Comparison of ENCODE assay signal across 22 cellular contexts in the genomic region with DNA sequence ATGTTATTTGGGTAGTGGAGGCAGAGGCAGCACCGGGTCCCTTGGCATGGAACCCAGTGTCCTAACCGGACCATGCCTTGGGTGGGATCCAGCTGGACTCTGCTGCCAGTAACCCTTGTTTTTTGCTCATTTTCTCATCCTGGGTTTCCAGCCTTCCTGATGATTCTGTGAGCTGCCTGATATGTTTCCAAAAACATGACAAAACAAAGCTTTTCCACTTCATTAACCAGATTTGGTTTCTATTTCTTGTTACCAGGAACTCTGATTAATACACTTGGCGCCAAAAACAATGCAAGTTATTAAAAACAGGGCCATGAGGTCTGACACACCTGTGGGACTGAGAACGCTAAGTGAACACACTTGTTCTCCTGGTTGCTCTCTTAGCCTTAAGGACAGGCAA. TPM values are rescaled to one million over a fixed set of nuclear protein-coding genes. Genes with fewer than 3 reads are reported as not detected.
DNase-seq lines count a peak whose midpoint lies in the region; ATAC-seq and TF ChIP-seq lines count a peak whose summit lies in the region.
"Had no signal": no experiment of that assay in that cellular context is flagged by ENCODE, and none has a peak within 500 bp of the region (broad histone marks: within the 10 kb centered on the region; RNA-seq: fewer than 3 reads in every experiment).

No MANE protein-coding gene starts in this region.

- H3K27me3 Mint-ChIP-seq in GM23338 (ENCODE audit: insufficient read depth, low read depth, poor library complexity), result peaks cover 2% of the 10 kb centered on the region

- in situ Hi-C loops in astrocyte of the cerebellum (cut with HindIII; ENCODE audit: low sequenced_read_pairs), result no loop called here

- no peak overlapping the region for H3K4me2 ChIP-seq in GM23338
- H3K4me2 ChIP-seq in neuronal stem cell (ENCODE audit: insufficient read depth, low read length, poor library complexity, severe bottlenecking), result no peak overlapping the region

- peaks cover 10% of the 10 kb centered on the region for H3K36me3 Mint-ChIP-seq in GM23338 (ENCODE audit: low read depth)

- no peak overlapping the region for H3K9ac ChIP-seq in neuronal stem cell (ENCODE audit: low read depth, low read length, poor library complexity)

- H2BK12ac ChIP-seq in neuronal stem cell (ENCODE audit: low read length), result no peak overlapping the region

- H3K27ac ChIP-seq in GM23338 (ENCODE audit: low read depth) (no peak overlapping the region), neuronal stem cell (replicated peaks; ENCODE audit: low read length) (no peak overlapping the region), heart left ventricle (no peak overlapping the region), testis (no peak overlapping the region)
- H3K27ac ChIP-seq: C4-2B, Peyer's patch, SJSA1 had no signal

- WGBS in neuronal stem cell (ENCODE audit: extremely low coverage in 2 of 2, insufficient read length in 2 of 2, insufficient replicate concordance in 1 of 2), 2 donors, result no CpG with 5 or more reads among the region's 4 CpGs
- WGBS in heart left ventricle, 4 donors, result 59 to 70% (median 66%) methylated on average over 4 of the region's 4 CpGs
- WGBS in testis, 2 donors, result 60 to 64% methylated on average over 4 of the region's 4 CpGs

- H3K4me1 ChIP-seq in GM23338 (ENCODE audit: insufficient read depth) (no peaks in the 10 kb centered on the region; the same call in 1 of the 2 replicates), neuronal stem cell (ENCODE audit: control insufficient read depth in 2 of 2, insufficient read depth in 1 of 2, low read depth in 1 of 2, low read length in 2 of 2) (peaks cover 2 to 4% of the 10 kb centered on the region in 2 donors), heart left ventricle (no peaks in the 10 kb centered on the region), testis (no peaks in the 10 kb centered on the region)
- H3K4me1 ChIP-seq: Peyer's patch, SJSA1 had no signal

- H4K8ac ChIP-seq in neuronal stem cell (ENCODE audit: low read depth, low read length), result no peak overlapping the region

- no peak for TF ChIP-seq POLR2A in heart left ventricle (IDR thresholded peaks at IDR 0.05)
- no peak for TF ChIP-seq POLR2A in testis (IDR thresholded peaks at IDR 0.05)

- H3K27me3 ChIP-seq in GM23338 (ENCODE audit: insufficient read depth), result no peaks in the 10 kb centered on the region
- H3K27me3 ChIP-seq in neuronal stem cell (ENCODE audit: control insufficient read depth in 3 of 3, insufficient read depth in 3 of 3, low read depth in 1 of 3, low read length in 3 of 3), result no peaks in the 10 kb centered on the region
- H3K27me3 ChIP-seq in heart left ventricle, result peaks cover 0 to 4% (median 0%) of the 10 kb centered on the region in 9 donors
- no peaks in the 10 kb centered on the region for H3K27me3 ChIP-seq in testis
- H3K27me3 ChIP-seq: Peyer's patch, SJSA1 had no signal

- H3K36me3 ChIP-seq in GM23338 (ENCODE audit: insufficient read depth) (no peaks in the 10 kb centered on the region; the same call in 1 of the 2 replicates), neuronal stem cell (replicated peaks in 1 of 2; ENCODE audit: control insufficient read depth in 2 of 2, insufficient read depth in 2 of 2, low read length in 2 of 2) (no peaks in the 10 kb centered on the region), heart left ventricle (no peaks in the 10 kb centered on the region), testis (ENCODE audit: low read depth, missing control alignments) (no peaks in the 10 kb centered on the region)
- H3K36me3 ChIP-seq: Peyer's patch, SJSA1 had no signal

- peaks cover 5% of the 10 kb centered on the region for H3K4me1 Mint-ChIP-seq in GM23338

- no peak overlapping the region for H2BK5ac ChIP-seq in neuronal stem cell (ENCODE audit: low read length)

- H4K91ac ChIP-seq in neuronal stem cell (ENCODE audit: low read depth, low read length, poor library complexity), result no peak overlapping the region

- H2AFZ ChIP-seq in GM23338 (0 out of 2 replicates have a peak overlapping the region, but pooled peaks have one; percentile 43), neuronal stem cell (ENCODE audit: low read length) (no peak overlapping the region)

- intact Hi-C loops in heart left ventricle (cut with DNase I), result no loop called here
- intact Hi-C loops in testis (cut with DNase I; ENCODE audit: low total_unique reads), result no loop called here

- peaks cover 8 to 10% of the 10 kb centered on the region in 2 donors for H3K9me3 ChIP-seq in neuronal stem cell (replicated peaks in 1 of 2; ENCODE audit: control insufficient read depth in 2 of 2, insufficient read depth in 1 of 2, low read depth in 1 of 2, low read length in 2 of 2)
- H3K9me3 ChIP-seq in heart left ventricle, result no peaks in the 10 kb centered on the region
- no peaks in the 10 kb centered on the region for H3K9me3 ChIP-seq in testis
- H3K9me3 ChIP-seq: Peyer's patch had no signal

- no peak overlapping the region for H3K27ac Mint-ChIP-seq in GM23338
- H3K27ac Mint-ChIP-seq: HFFc6 had no signal

- H3K9me3 Mint-ChIP-seq in GM23338, result peaks cover 12% of the 10 kb centered on the region

- no peak overlapping the region for H2AK5ac ChIP-seq in neuronal stem cell (ENCODE audit: low read depth, low read length)

- no peaks in the 10 kb centered on the region for H3K79me2 ChIP-seq in GM23338 (replicated peaks; ENCODE audit: insufficient read depth)

- H3K23ac ChIP-seq in neuronal stem cell (ENCODE audit: low read depth, low read length, poor library complexity), result no peak overlapping the region

- H3K18ac ChIP-seq in neuronal stem cell (ENCODE audit: low read length), result peak overlapping the region; percentile 19

- H4K20me1 ChIP-seq in GM23338 (replicated peaks; ENCODE audit: insufficient read depth), result no peaks in the 10 kb centered on the region

- no peak overlapping the region for H2BK15ac ChIP-seq in neuronal stem cell (ENCODE audit: low read length)

- no peak overlapping the region for H3K4ac ChIP-seq in neuronal stem cell (ENCODE audit: low read length)

- no peaks in the 10 kb centered on the region for H3K79me1 ChIP-seq in neuronal stem cell (ENCODE audit: low read depth, low read length)

- ATAC-seq in GM23338, result no peak
- peak; percentile 88 for ATAC-seq in esophagus mucosa
- ATAC-seq in heart left ventricle, result no peak

- 0 out of 2 replicates have a peak, but pooled peaks cover 2% of the 10 kb centered on the region for H3F3A ChIP-seq in GM23338 (replicated peaks; ENCODE audit: low read depth)

- no peak overlapping the region for H3K4me3 Mint-ChIP-seq in GM23338
- H3K4me3 Mint-ChIP-seq: HFFc6 had no signal

- no peak overlapping the region for H3K14ac ChIP-seq in neuronal stem cell (ENCODE audit: low read length)

- DNase-seq in GM23338 (ENCODE audit: low spot score), result no peak
- peak; percentile 27 for DNase-seq in astrocyte of the cerebellum (ENCODE audit: low read depth)
- no peak for DNase-seq in neuronal stem cell (ENCODE audit: low spot score)
- DNase-seq in heart left ventricle, result no peak
- no peak for DNase-seq in NCI-H1092 (lab: John Stamatoyannopoulos, UW)
- DNase-seq in activated CD4-positive, CD25-positive, alpha-beta regulatory T cell (lab: John Stamatoyannopoulos, UW), result no peak
- no peak for DNase-seq in testis
- DNase-seq: DMS53, EL, H7, HFFc6, NCI-H1092 treated with DMSO at 0.1 percent for 48 hours, NCI-H1436 treated with DMSO at 0.1 percent for 48 hours, NCI-H2029, NCI-H226, NCI-H510A treated with DMSO at 0.1 percent for 48 hours, NCI-H774, Peyer's patch had no signal

- H2BK120ac ChIP-seq in neuronal stem cell (ENCODE audit: low read depth, low read length), result no peak overlapping the region

- H3K4me3 ChIP-seq in GM23338 (no peak overlapping the region), astrocyte of the cerebellum (ENCODE audit: low read depth, low read length) (no peak overlapping the region), neuronal stem cell (ENCODE audit: low read length in 2 of 2) (no peak overlapping the region), heart left ventricle (no peak overlapping the region), testis (no peak overlapping the region)
- H3K4me3 ChIP-seq: K562, Peyer's patch, SJSA1 had no signal

- TF ChIP-seq CTCF in GM23338 (conservative IDR thresholded peaks at IDR 0.05; ENCODE audit: low read depth in 2 of 2), result no peak
- no peak for TF ChIP-seq CTCF in astrocyte of the cerebellum (IDR thresholded peaks at IDR 0.05; ENCODE audit: low read depth, low read length, missing control alignments)
- no peak for TF ChIP-seq CTCF in heart left ventricle (IDR thresholded peaks at IDR 0.05)
- no peak for TF ChIP-seq CTCF in testis (IDR thresholded peaks at IDR 0.05)

- no peaks in the 10 kb centered on the region for H3K9me2 ChIP-seq in GM23338 (ENCODE audit: insufficient read depth)

TF ChIP-seq in GM23338, 12 proteins besides CTCF, POLR2A, EP300 and RAD21 (continues in another document):
- TF ChIP-seq EZH2 (IDR thresholded peaks at IDR 0.05; ENCODE audit: low read depth, unreplicated experiment) (no peak), POLR2AphosphoS5 (IDR thresholded peaks at IDR 0.05; ENCODE audit: low read depth) (no peak)

RNA-seq across cellular contexts. Expression of gene DLG5, which starts 32.8 kb away (rescaled TPM):
- total RNA-seq in GM23338 (2014; rRNA removed; shearing (Covaris generic)), result 50.8 and 66.6 TPM in 2 replicates
- polyA plus RNA-seq in GM23338 (2016; fragmentation: Nextera tagmentation; extraction: Ambion mirVana) (6.0 and 7.4 TPM in 2 replicates), heart left ventricle (10 to 100 TPM in 1 of 2 donors, 1 to 10 TPM in 1; 5.2 to 12.8 TPM), testis (ENCODE audit: insufficient read depth, low read depth, low replicate concordance) (26.9 TPM)
- total RNA-seq in esophagus mucosa (37.9 TPM), heart left ventricle (10 to 100 TPM in 6 of 9 donors, 1 to 10 TPM in 3; 7.6 to 27.1 (median 13.6) TPM), testis (10 to 100 TPM; 50.1 to 54.8 TPM)
- 35.6 TPM for polyA plus RNA-seq in neuronal stem cell (2013, experiment 1 of 2)
- polyA plus RNA-seq in neuronal stem cell (2013, experiment 2 of 2), result 35.2 TPM
